ENCODE assay signal across 8 cellular contexts in the genomic region with DNA sequence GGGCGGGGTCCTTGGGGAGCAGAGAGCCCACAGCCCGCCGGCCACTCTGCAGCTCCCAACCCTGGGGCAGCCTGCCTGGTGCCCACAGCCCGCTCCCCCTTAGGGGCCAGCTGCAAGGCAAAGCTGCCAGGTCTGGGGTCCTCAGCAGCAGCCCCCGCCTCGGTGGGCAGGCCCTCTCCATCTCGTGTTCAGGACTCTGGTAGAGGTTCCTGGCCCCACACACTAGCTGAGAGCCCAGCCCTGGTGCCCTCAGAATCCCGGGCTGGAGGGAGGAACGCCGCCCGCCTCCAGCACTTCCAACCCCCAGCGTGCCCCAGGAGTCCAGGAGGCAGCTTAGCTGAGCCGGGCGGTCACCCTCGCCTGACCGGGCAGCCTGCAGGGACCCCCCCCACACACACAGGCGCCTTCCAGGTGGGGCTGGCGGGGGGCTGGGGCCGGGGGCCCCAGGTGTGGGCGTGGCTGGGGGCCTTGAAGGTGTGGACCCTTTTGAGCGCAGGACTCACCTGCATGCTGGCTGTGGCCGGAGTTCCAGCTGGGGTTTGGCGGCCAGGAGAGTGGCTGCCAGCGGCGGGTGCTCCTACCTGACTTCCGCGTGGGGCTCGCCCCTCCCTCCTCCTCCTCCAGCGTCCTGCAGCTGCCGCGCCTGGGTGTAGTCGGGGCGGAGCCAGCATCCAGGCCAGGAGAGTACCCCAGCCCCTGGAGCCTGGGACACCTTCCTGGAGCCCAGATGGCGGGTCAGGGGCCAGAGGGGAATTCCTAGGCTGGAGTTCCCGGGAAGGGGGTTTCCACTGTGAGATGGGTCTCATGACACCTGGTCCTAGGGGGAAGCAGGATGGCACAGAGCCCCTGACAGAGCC. TPM values are rescaled to one million over a fixed set of nuclear protein-coding genes. Genes with fewer than 3 reads are reported as not detected.
DNase-seq lines count a peak whose midpoint lies in the region; ATAC-seq and TF ChIP-seq lines count a peak whose summit lies in the region.

A gene with protein sequence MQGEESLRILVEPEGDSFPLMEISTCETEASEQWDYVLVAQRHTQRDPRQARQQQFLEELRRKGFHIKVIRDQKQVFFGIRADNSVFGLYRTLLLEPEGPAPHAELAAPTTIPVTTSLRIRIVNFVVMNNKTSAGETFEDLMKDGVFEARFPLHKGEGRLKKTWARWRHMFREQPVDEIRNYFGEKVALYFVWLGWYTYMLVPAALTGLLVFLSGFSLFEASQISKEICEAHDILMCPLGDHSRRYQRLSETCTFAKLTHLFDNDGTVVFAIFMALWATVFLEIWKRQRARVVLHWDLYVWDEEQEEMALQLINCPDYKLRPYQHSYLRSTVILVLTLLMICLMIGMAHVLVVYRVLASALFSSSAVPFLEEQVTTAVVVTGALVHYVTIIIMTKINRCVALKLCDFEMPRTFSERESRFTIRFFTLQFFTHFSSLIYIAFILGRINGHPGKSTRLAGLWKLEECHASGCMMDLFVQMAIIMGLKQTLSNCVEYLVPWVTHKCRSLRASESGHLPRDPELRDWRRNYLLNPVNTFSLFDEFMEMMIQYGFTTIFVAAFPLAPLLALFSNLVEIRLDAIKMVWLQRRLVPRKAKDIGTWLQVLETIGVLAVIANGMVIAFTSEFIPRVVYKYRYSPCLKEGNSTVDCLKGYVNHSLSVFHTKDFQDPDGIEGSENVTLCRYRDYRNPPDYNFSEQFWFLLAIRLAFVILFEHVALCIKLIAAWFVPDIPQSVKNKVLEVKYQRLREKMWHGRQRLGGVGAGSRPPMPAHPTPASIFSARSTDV (minus strand): TSS at position 594 of the 857 bp plus-strand sequence. CDS start 85 bp downstream, at position 509.

- peak within 1 kb of the TSS; percentile 67 for H3K4me3 Mint-ChIP-seq in Caco-2 (ENCODE audit: unreplicated experiment)
- H3K4me3 Mint-ChIP-seq in activated T-cell treated with anti-CD3 and anti-CD28 coated beads, Interleukin-2, amount 50 U/mL, for 24 hours: peak within 1 kb of the TSS; percentile 76
- H3K4me3 Mint-ChIP-seq in HFFc6: no peak within 1 kb of the TSS

- H3K4me1 ChIP-seq in Caco-2: peaks cover 30% of the 10 kb centered on the region
- peaks cover 2 to 25% of the 10 kb centered on the region in 2 donors for H3K4me1 ChIP-seq in left lung

- CTCF ChIA-PET in Caco-2 (lab: Charles Lee): interaction anchor here (0.7 to 2.4 kb wide), 4 partner anchors 9 to 191 kb away, joined by 3 to 6 read pairs (median 3); partner anchors contain the start of gene PTDSS2

- H3K9me3 Mint-ChIP-seq in Caco-2 (ENCODE audit: unreplicated experiment) (no peaks in the 10 kb centered on the region), HFFc6 (no peaks in the 10 kb centered on the region)
- no peaks in the 10 kb centered on the region for H3K9me3 Mint-ChIP-seq in activated T-cell treated with anti-CD3 and anti-CD28 coated beads, Interleukin-2, amount 50 U/mL, for 24 hours

- H3K36me3 ChIP-seq in Caco-2 (ENCODE audit: control insufficient read depth, insufficient read depth, low read length): peaks cover 4% of the 10 kb centered on the region
- H3K36me3 ChIP-seq in left lung: no peaks in the 10 kb centered on the region

- no peak within 1 kb of the TSS for H3K27ac ChIP-seq in left lung

- H3K27me3 ChIP-seq in Caco-2 (replicated peaks; ENCODE audit: control insufficient read depth, insufficient read depth, low read length) (no peaks in the 10 kb centered on the region), left lung (peaks cover 0 to 37% of the 10 kb centered on the region in 2 donors)

- POLR2A ChIA-PET in Caco-2 (lab: Charles Lee): interaction anchor here (0.6 to 0.9 kb wide), 2 partner anchors 25 to 234 kb away, joined by 3 read pairs; partner anchors contain the start of gene BET1L

- H3K27ac Mint-ChIP-seq in Caco-2 (ENCODE audit: unreplicated experiment): no peak within 1 kb of the TSS
- H3K27ac Mint-ChIP-seq in activated T-cell treated with anti-CD3 and anti-CD28 coated beads, Interleukin-2, amount 50 U/mL, for 24 hours: peak within 1 kb of the TSS; percentile 26
- H3K27ac Mint-ChIP-seq in HFFc6: no peak within 1 kb of the TSS

- H3K36me3 Mint-ChIP-seq in Caco-2 (ENCODE audit: insufficient read depth, unreplicated experiment) (peaks cover 14% of the 10 kb centered on the region), HFFc6 (ENCODE audit: low read depth) (no peaks in the 10 kb centered on the region)
- no peaks in the 10 kb centered on the region for H3K36me3 Mint-ChIP-seq in activated T-cell treated with anti-CD3 and anti-CD28 coated beads, Interleukin-2, amount 50 U/mL, for 24 hours (ENCODE audit: low read depth)

- no peaks in the 10 kb centered on the region for H3K27me3 Mint-ChIP-seq in Caco-2 (ENCODE audit: insufficient read depth, unreplicated experiment)
- no peaks in the 10 kb centered on the region for H3K27me3 Mint-ChIP-seq in activated T-cell treated with anti-CD3 and anti-CD28 coated beads, Interleukin-2, amount 50 U/mL, for 24 hours
- H3K27me3 Mint-ChIP-seq in HFFc6 (ENCODE audit: insufficient read depth): peaks cover 17% of the 10 kb centered on the region

- intact Hi-C loops in Caco-2 (cut with micrococcal nuclease; ENCODE audit: unreplicated experiment): loop anchor here (10.0 kb wide), 2 partner anchors 47 to 77 kb away; partner anchors contain the start of genes B4GALNT4 and PKP3
- intact Hi-C loops in left lung (cut with DNase I): no loop called here

- peaks cover 11% of the 10 kb centered on the region for H3K9me3 ChIP-seq in Caco-2
- no peaks in the 10 kb centered on the region for H3K9me3 ChIP-seq in left lung

- BruUV-seq in Caco-2 (replicated peaks; lab: Mats Ljungman, UMichigan): no TSS peak

- peaks cover 24% of the 10 kb centered on the region for H3K4me1 Mint-ChIP-seq in Caco-2 (ENCODE audit: low read depth, unreplicated experiment)
- peaks cover 34% of the 10 kb centered on the region for H3K4me1 Mint-ChIP-seq in activated T-cell treated with anti-CD3 and anti-CD28 coated beads, Interleukin-2, amount 50 U/mL, for 24 hours (ENCODE audit: low read depth)
- peaks cover 11% of the 10 kb centered on the region for H3K4me1 Mint-ChIP-seq in HFFc6 (ENCODE audit: low read depth)

- peak within 1 kb of the TSS; percentile 74 for H3K4me3 ChIP-seq in Caco-2 (ENCODE audit: low read depth, low read length)
- peak within 1 kb of the TSS; percentile 24 to 39 for H3K4me3 ChIP-seq in left lung

- DNase-seq in Caco-2 (peak; percentile 85 to 86), NCI-H748 (lab: John Stamatoyannopoulos, UW; ENCODE audit: unreplicated experiment) (peak; percentile 87), left lung (peak; percentile 70 to 90), HFFc6 (no peak), NCI-H446 (lab: John Stamatoyannopoulos, UW) (no peak)
- DNase-seq in activated T-cell treated with anti-CD3 and anti-CD28 coated beads, Interleukin-2, amount 50 U/mL, for 24 hours: peak; percentile 77
- DNase-seq in stimulated activated naive CD4-positive, alpha-beta T cell treated with Interleukin-2 at 50 U/mL for 16 hours (lab: John Stamatoyannopoulos, UW): peak; percentile 60

- peak; percentile 68 for ATAC-seq in GM21737 (IDR thresholded peaks at IDR 0.05; ENCODE audit: unreplicated experiment)
- peak; percentile 83 for ATAC-seq in left lung

- TF ChIP-seq CTCF in Caco-2 (IDR thresholded peaks at IDR 0.05; ENCODE audit: insufficient read depth in 1 of 2, low read depth in 1 of 2, low read length in 1 of 2, severe bottlenecking in 1 of 2, unreplicated experiment in 1 of 2) (no peak), left lung (IDR thresholded peaks at IDR 0.05) (no peak), HFFc6 (IDR thresholded peaks at IDR 0.05) (no peak)

RNA-seq across cellular contexts. Expression of the gene that starts here (rescaled TPM):
- total RNA-seq in Caco-2 (2022) (85.5 and 92.6 TPM in 2 replicates), left lung (10 to 100 TPM; 20.2 to 28.0 TPM)
- total RNA-seq in HFFc6 (2021; fragmentation: NEBNext Ultra II Directional; extraction: Animal tissue kit (Norgen Biotek cat#: 25700)): not detected

Comparison
In these comparisons a context has a peak if more than half of its experiments do, and no peak if none do; other contexts are left out.
1. RNA of the gene that starts here (total RNA-seq): 85.5 to 92.6 TPM in Caco-2 and 20.2 to 28.0 TPM in left lung; not detected in HFFc6; every median in the first group is over 10 times any median in the second.
2. DNase-seq: peak in Caco-2 (2 of 2), NCI-H748 (single experiment), activated T-cell treated with anti-CD3 and anti-CD28 coated beads, Interleukin-2, amount 50 U/mL, for 24 hours (single experiment), left lung (2 of 2) and stimulated activated naive CD4-positive, alpha-beta T cell treated with Interleukin-2 at 50 U/mL for 16 hours (single experiment); none in HFFc6 (single experiment) and NCI-H446 (0 of 2).